ENCODE assay signal across 12 cellular contexts in the genomic region with DNA sequence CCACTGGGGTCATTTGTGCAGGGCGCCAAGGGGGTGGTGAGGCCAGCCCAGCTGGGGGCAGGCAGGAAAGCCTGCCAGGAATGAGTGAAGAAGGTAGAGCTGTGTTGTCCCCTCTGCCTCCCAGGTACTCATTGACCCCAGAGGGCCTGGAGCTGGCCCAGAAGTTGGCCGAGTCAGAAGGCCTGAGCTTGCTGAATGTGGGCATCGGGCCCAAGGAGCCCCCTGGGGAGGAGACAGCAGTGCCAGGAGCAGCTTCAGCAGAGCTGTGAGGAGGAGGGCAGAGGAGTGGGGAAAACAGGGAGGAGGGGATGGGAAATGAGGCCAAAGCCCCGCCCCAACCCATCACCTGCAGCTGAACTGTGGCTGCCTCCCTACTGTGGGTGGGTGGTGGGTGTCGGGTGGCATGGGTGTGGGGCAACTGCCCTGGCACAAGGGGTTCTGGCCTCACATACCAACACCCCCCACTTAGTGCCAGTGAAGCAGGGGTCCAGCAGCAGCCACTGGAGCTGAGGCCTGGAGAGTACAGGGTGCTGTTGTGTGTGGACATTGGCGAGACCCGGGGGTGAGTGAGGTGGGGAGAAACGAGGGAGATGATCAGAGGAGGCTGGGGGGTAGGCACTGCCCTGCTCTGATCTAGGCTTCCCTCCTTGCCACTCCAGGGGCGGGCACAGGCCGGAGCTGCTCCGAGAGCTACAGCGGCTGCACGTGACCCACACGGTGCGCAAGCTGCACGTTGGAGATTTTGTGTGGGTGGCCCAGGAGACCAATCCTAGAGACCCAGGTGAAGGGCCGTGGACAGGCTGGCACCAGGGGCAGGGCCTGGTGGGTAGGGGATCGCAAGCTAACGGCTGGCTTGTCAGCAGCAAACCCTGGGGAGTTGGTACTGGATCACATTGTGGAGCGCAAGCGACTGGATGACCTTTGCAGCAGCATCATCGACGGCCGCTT. TPM values are rescaled to one million over a fixed set of nuclear protein-coding genes. Genes with fewer than 3 reads are reported as not detected.
DNase-seq lines count a peak whose midpoint lies in the region; ATAC-seq, FAIRE-seq and TF ChIP-seq lines count a peak whose summit lies in the region.
"Had no signal": no experiment of that assay in that cellular context is flagged by ENCODE, and none has a peak within 500 bp of the region (broad histone marks: within the 10 kb centered on the region; RNA-seq: fewer than 3 reads in every experiment).

No MANE protein-coding gene starts in this region.

- H3K9me3 ChIP-seq in sigmoid colon (no peaks in the 10 kb centered on the region), small intestine (ENCODE audit: control insufficient read depth, low read depth) (no peaks in the 10 kb centered on the region)
- H3K9me3 ChIP-seq: A549 had no signal

- H3K36me3 ChIP-seq in sigmoid colon, result peaks cover 23 to 66% (median 56%) of the 10 kb centered on the region in 4 donors
- H3K36me3 ChIP-seq in small intestine (ENCODE audit: control insufficient read depth in 2 of 2, insufficient read depth in 2 of 2, low read length in 2 of 2), result peaks cover 16 to 23% of the 10 kb centered on the region in 2 donors

- WGBS in sigmoid colon, 2 donors, result 93% methylated on average over 24 of the region's 24 CpGs
- 91 to 95% (median 93%) methylated on average over 21 to 24 of the region's 24 CpGs for WGBS in small intestine, 3 donors

- H3K9me3 Mint-ChIP-seq in T-cell, result no peaks in the 10 kb centered on the region

- no peak for FAIRE-seq in small intestine (lab: Jason Lieb, UNC)
- FAIRE-seq: A549 had no signal

- ATAC-seq in T-cell (replicated peaks in 1 of 4), result no peak
- ATAC-seq: A549 had no signal

- H3K27ac ChIP-seq in sigmoid colon (peak overlapping the region; percentile 30 to 99 (median 90)), small intestine (ENCODE audit: low read depth in 1 of 2, low read length in 1 of 2) (no peak overlapping the region)

- no peaks in the 10 kb centered on the region for H3K27me3 Mint-ChIP-seq in T-cell

- TF ChIP-seq POLR2A in sigmoid colon (IDR thresholded peaks at IDR 0.05), result no peak

- CTCF ChIA-PET in T-cell (lab: Charles Lee), result no interaction called here

- peak; percentile 2 for DNase-seq in activated CD4-positive, alpha-beta T cell treated with anti-CD3 and anti-CD28 coated beads for 48 hours
- no peak for DNase-seq in activated CD4-positive, alpha-beta T cell treated with anti-CD3 and anti-CD28 coated beads, Interleukin-2, amount 50 U/mL, for 1 hour
- DNase-seq in T-cell, result no peak
- peak; percentile 0 for DNase-seq in effector CD4-positive, alpha-beta T cell
- DNase-seq in sigmoid colon, result peak; percentile 70
- DNase-seq in small intestine, result no peak
- DNase-seq in DMS79 (lab: John Stamatoyannopoulos, UW), result no peak
- no peak for DNase-seq in LoVo (ENCODE audit: low spot score)
- DNase-seq: effector CD8-positive, alpha-beta T cell; NCI-H1436 treated with DMSO at 0.1 percent for 48 hours; T1000 had no signal

- H3K4me3 ChIP-seq in sigmoid colon, result no peak overlapping the region
- no peak overlapping the region for H3K4me3 ChIP-seq in small intestine (ENCODE audit: low read depth in 1 of 2, low read length in 2 of 2)
- H3K4me3 ChIP-seq: A549 had no signal

- H3K4me1 Mint-ChIP-seq in T-cell, result peaks cover 31 to 34% (median 33%) of the 10 kb centered on the region in 3 donors

- H3K4me3 Mint-ChIP-seq in T-cell, result peak overlapping the region in 2 of 3 donors; percentile 55 to 56

- H3K27ac Mint-ChIP-seq in T-cell, result peak overlapping the region in 1 of 2 donors; percentile 55

- H3K4me1 ChIP-seq in sigmoid colon (peaks cover 0 to 49% (median 34%) of the 10 kb centered on the region in 4 donors), small intestine (ENCODE audit: control insufficient read depth in 2 of 2, insufficient read depth in 1 of 2, low read depth in 1 of 2, low read length in 1 of 2) (peaks cover 0 to 3% of the 10 kb centered on the region in 2 donors)

- no peak for TF ChIP-seq EP300 in sigmoid colon (IDR thresholded peaks at IDR 0.05)

- peaks cover 15% of the 10 kb centered on the region for H3K36me3 Mint-ChIP-seq in T-cell

- POLR2A ChIA-PET in T-cell (lab: Charles Lee), result no interaction called here

- TF ChIP-seq CTCF in sigmoid colon (IDR thresholded peaks at IDR 0.05), result no peak

- no peaks in the 10 kb centered on the region for H3K27me3 ChIP-seq in sigmoid colon
- H3K27me3 ChIP-seq in small intestine (ENCODE audit: control insufficient read depth in 2 of 2, insufficient read depth in 2 of 2, low read length in 2 of 2), result no peaks in the 10 kb centered on the region

- intact Hi-C loops in sigmoid colon (cut with DNase I), result no loop called here

RNA-seq across cellular contexts. Expression of a gene that starts 3.0 kb away (rescaled TPM):
- total RNA-seq in T-cell (100 to 1,000 TPM in 2 of 5 donors, 10 to 100 TPM in 3; 55.5 to 118 (median 95.6) TPM), sigmoid colon (10 to 100 TPM; 42.1 to 54.2 (median 45.2) TPM)
- polyA plus RNA-seq in sigmoid colon (10 to 100 TPM; 33.5 to 61.8 (median 36.0) TPM), small intestine (100 to 1,000 TPM in 1 of 3 donors, 10 to 100 TPM in 2; 62.2 to 118 (median 85.4) TPM)

RNA-seq across cellular contexts. Expression of a gene that starts 5.2 kb away (rescaled TPM):
- 100 to 1,000 TPM; 584 to 761 (median 636) TPM for total RNA-seq in T-cell
- 100 to 1,000 TPM; 428 to 506 (median 487) TPM for total RNA-seq in sigmoid colon
- polyA plus RNA-seq in sigmoid colon, result 1,000 to 10,000 TPM; 1,456 to 2,165 (median 1,757) TPM
- 1,000 to 10,000 TPM; 1,228 to 2,084 (median 1,997) TPM for polyA plus RNA-seq in small intestine

RNA-seq across cellular contexts. Expression of a gene that starts 9.4 kb away (rescaled TPM):
- total RNA-seq in T-cell, result 10 to 100 TPM in 3 of 5 donors, 1 to 10 TPM in 2; 7.0 to 14.1 (median 10.2) TPM
- 100 to 1,000 TPM in 2 of 4 donors, 10 to 100 TPM in 2; 71.7 to 120 (median 97.3) TPM for total RNA-seq in sigmoid colon
- polyA plus RNA-seq in sigmoid colon, result 10 to 100 TPM in 2 of 3 donors, 1 to 10 TPM in 1; 8.6 to 24.0 (median 19.4) TPM
- polyA plus RNA-seq in small intestine, result 10 to 100 TPM in 1 of 3 donors, 1 to 10 TPM in 2; 4.7 to 14.7 (median 9.5) TPM

RNA-seq across cellular contexts. Expression of a gene that starts 16.4 kb away (rescaled TPM):
- 100 to 1,000 TPM in 1 of 5 donors, 10 to 100 TPM in 4; 45.3 to 127 (median 66.4) TPM for total RNA-seq in T-cell
- under 1 TPM in 1 of 4 donors, not detected in 3; 0.82 TPM for total RNA-seq in sigmoid colon
- 1 to 10 TPM in 2 of 3 donors, not detected in 1; 2.3 to 3.1 TPM for polyA plus RNA-seq in sigmoid colon
- polyA plus RNA-seq in small intestine, result 1 to 10 TPM in 1 of 3 donors, under 1 TPM in 2; 0.43 to 3.5 (median 0.67) TPM
- polyA plus RNA-seq: A549 had no signal

RNA-seq across cellular contexts. Expression of a gene that starts 25.1 kb away (rescaled TPM):
- total RNA-seq in T-cell, result 10 to 100 TPM; 30.2 to 47.1 (median 39.2) TPM
- total RNA-seq in sigmoid colon, result 10 to 100 TPM; 37.5 to 60.7 (median 48.6) TPM
- polyA plus RNA-seq in sigmoid colon, result 10 to 100 TPM; 54.4 to 66.1 (median 58.3) TPM
- polyA plus RNA-seq in small intestine, result 100 to 1,000 TPM in 2 of 3 donors, 10 to 100 TPM in 1; 57.6 to 131 (median 115) TPM

Comparison
In these comparisons a context has a peak if more than half of its experiments do, and no peak if none do; other contexts are left out.
1. DNase-seq: peak in activated CD4-positive, alpha-beta T cell treated with anti-CD3 and anti-CD28 coated beads for 48 hours (single experiment), effector CD4-positive, alpha-beta T cell (single experiment) and sigmoid colon (single experiment); none in activated CD4-positive, alpha-beta T cell treated with anti-CD3 and anti-CD28 coated beads, Interleukin-2, amount 50 U/mL, for 1 hour (single experiment), T-cell (0 of 34), small intestine (single experiment), DMS79 (single experiment) and LoVo (single experiment).
2. H3K27ac ChIP-seq: peak in sigmoid colon (4 of 4); none in small intestine (0 of 2).
3. RNA of a gene that starts 9.4 kb away (total RNA-seq): 71.7 to 120 TPM in sigmoid colon; 7.0 to 14.1 TPM in T-cell; every median in the first group is over 4 times any median in the second.